Comparison of ENCODE assay signal across 11 cellular contexts in the genomic region with DNA sequence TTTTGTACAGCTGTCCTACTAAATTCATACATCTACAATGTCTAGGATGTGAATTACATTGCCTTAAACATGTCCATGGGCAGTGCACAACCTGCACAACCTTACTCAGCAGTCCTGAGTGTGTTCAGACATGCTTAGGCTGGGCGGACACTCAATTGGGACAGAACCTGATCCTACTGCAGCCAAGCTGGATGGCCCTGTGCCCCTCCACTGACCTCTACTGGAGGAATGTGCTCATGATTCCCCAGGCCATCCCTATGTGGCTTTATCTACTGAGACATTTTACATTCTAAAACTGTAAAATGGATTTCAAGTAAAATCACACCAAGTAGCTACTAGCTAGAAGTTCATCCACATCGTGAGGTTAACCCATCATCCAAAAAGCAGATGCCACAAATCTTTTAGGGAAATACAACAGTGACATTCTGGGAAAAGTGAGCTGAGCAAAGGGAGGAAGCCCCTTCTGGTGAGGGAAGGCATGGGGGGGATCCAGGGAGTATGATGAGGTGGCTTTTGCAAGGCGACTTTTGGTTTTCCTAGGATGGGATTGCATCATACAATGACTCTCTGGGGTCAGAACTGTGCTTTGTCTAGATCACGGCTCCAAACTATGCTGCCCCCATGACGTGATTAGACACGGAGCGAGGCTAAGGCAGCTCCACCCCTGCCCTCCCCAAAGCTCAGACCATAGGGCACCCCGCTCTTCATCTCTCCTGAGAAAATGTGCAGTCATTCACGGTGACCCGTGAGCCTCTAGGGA.
DNase-seq lines count a peak whose midpoint lies in the region; ATAC-seq and TF ChIP-seq lines count a peak whose summit lies in the region.
"Had no signal": no experiment of that assay in that cellular context is flagged by ENCODE, and none has a peak within 500 bp of the region (broad histone marks: within the 10 kb centered on the region; RNA-seq: fewer than 3 reads in every experiment).

No MANE protein-coding gene starts in this region.

- no peaks in the 10 kb centered on the region for H3K9me3 ChIP-seq in neuronal stem cell (replicated peaks in 1 of 2; ENCODE audit: control insufficient read depth in 2 of 2, insufficient read depth in 1 of 2, low read depth in 1 of 2, low read length in 2 of 2)
- no peaks in the 10 kb centered on the region for H3K9me3 ChIP-seq in tibial nerve
- H3K9me3 ChIP-seq: sigmoid colon had no signal

- DNase-seq in NCI-H1092 treated with DMSO at 0.1 percent for 48 hours (lab: John Stamatoyannopoulos, UW) (peak; percentile 2), NCI-H1092 (lab: John Stamatoyannopoulos, UW) (no peak), M059J (ENCODE audit: low read depth) (peak; percentile 24), dorsolateral prefrontal cortex (no peak), neuronal stem cell (ENCODE audit: low spot score) (no peak), tibial nerve (ENCODE audit: low spot score in 2 of 2) (no peak)
- DNase-seq: activated CD4-positive, alpha-beta T cell treated with anti-CD3 and anti-CD28 coated beads for 1 hour; NCI-H226; sigmoid colon had no signal

- H3K4me1 ChIP-seq in neuronal stem cell (ENCODE audit: control insufficient read depth in 2 of 2, insufficient read depth in 1 of 2, low read depth in 1 of 2, low read length in 2 of 2) (no peaks in the 10 kb centered on the region), tibial nerve (no peaks in the 10 kb centered on the region)
- H3K4me1 ChIP-seq: sigmoid colon had no signal

- H2BK120ac ChIP-seq in neuronal stem cell (ENCODE audit: low read depth, low read length): no peak overlapping the region

- TF ChIP-seq EP300 in tibial nerve (IDR thresholded peaks at IDR 0.05): no peak

- no peak overlapping the region for H3K4ac ChIP-seq in neuronal stem cell (ENCODE audit: low read length)

- no peak overlapping the region for H3K27ac ChIP-seq in dorsolateral prefrontal cortex
- H3K27ac ChIP-seq in neuronal stem cell (replicated peaks; ENCODE audit: low read length): no peak overlapping the region
- H3K27ac ChIP-seq in tibial nerve: no peak overlapping the region
- H3K27ac ChIP-seq: sigmoid colon had no signal

- no peak overlapping the region for H2AFZ ChIP-seq in neuronal stem cell (ENCODE audit: low read length)

- H3K79me1 ChIP-seq in neuronal stem cell (ENCODE audit: low read depth, low read length): no peaks in the 10 kb centered on the region

- peak in 31 of 56 donors; percentile 10 to 48 (median 30) for TF ChIP-seq CTCF in dorsolateral prefrontal cortex (IDR thresholded peaks at IDR 0.05 in 54 of 56, conservative IDR thresholded peaks at IDR 0.05 in 2 of 56; ENCODE audit: low read depth in 1 of 56, partially characterized antibody in 56 of 56)
- TF ChIP-seq CTCF in tibial nerve (IDR thresholded peaks at IDR 0.05): no peak

- no peak overlapping the region for H4K8ac ChIP-seq in neuronal stem cell (ENCODE audit: low read depth, low read length)

- peak overlapping the region; percentile 49 for H3K23ac ChIP-seq in neuronal stem cell (ENCODE audit: low read depth, low read length, poor library complexity)

- no CpG with 5 or more reads among the region's 10 CpGs for WGBS in neuronal stem cell (ENCODE audit: extremely low coverage in 2 of 2, insufficient read length in 2 of 2, insufficient replicate concordance in 1 of 2), 2 donors
- 45 to 48% methylated on average over 9 to 10 of the region's 10 CpGs for WGBS in tibial nerve, 2 donors

- H3K4me2 ChIP-seq in neuronal stem cell (ENCODE audit: insufficient read depth, low read length, poor library complexity, severe bottlenecking): no peak overlapping the region

- H3K4me3 ChIP-seq in dorsolateral prefrontal cortex (no peak overlapping the region), neuronal stem cell (ENCODE audit: low read length in 2 of 2) (no peak overlapping the region), tibial nerve (no peak overlapping the region)
- H3K4me3 ChIP-seq: sigmoid colon had no signal

- H3K14ac ChIP-seq in neuronal stem cell (ENCODE audit: low read length): no peak overlapping the region

- H2BK12ac ChIP-seq in neuronal stem cell (ENCODE audit: low read length): no peak overlapping the region

- H2AK5ac ChIP-seq in neuronal stem cell (ENCODE audit: low read depth, low read length): no peak overlapping the region

- H3K9ac ChIP-seq in neuronal stem cell (ENCODE audit: low read depth, low read length, poor library complexity): no peak overlapping the region

- intact Hi-C loops in dorsolateral prefrontal cortex (cut with DNase I): no loop called here

- H3K36me3 ChIP-seq in neuronal stem cell (replicated peaks in 1 of 2; ENCODE audit: control insufficient read depth in 2 of 2, insufficient read depth in 2 of 2, low read length in 2 of 2) (no peaks in the 10 kb centered on the region), tibial nerve (no peaks in the 10 kb centered on the region)
- H3K36me3 ChIP-seq: sigmoid colon had no signal

- H2BK5ac ChIP-seq in neuronal stem cell (ENCODE audit: low read length): no peak overlapping the region

- no peak overlapping the region for H4K91ac ChIP-seq in neuronal stem cell (ENCODE audit: low read depth, low read length, poor library complexity)

- no peak for TF ChIP-seq POLR2A in tibial nerve (IDR thresholded peaks at IDR 0.05)

- H3K27me3 ChIP-seq in dorsolateral prefrontal cortex (no peaks in the 10 kb centered on the region), neuronal stem cell (ENCODE audit: control insufficient read depth in 3 of 3, insufficient read depth in 3 of 3, low read depth in 1 of 3, low read length in 3 of 3) (no peaks in the 10 kb centered on the region), tibial nerve (no peaks in the 10 kb centered on the region)
- H3K27me3 ChIP-seq: sigmoid colon had no signal

- no peak overlapping the region for H2BK15ac ChIP-seq in neuronal stem cell (ENCODE audit: low read length)

- ATAC-seq in HG02884 (IDR thresholded peaks at IDR 0.05; ENCODE audit: unreplicated experiment): no peak
- no peak for ATAC-seq in GM21619 (IDR thresholded peaks at IDR 0.05; ENCODE audit: unreplicated experiment)

- no peak overlapping the region for H3K18ac ChIP-seq in neuronal stem cell (ENCODE audit: low read length)

Comparison
In these comparisons a context has a peak if more than half of its experiments do, and no peak if none do; other contexts are left out.
1. DNase-seq: peak in NCI-H1092 treated with DMSO at 0.1 percent for 48 hours (single experiment) and M059J (single experiment); none in NCI-H1092 (single experiment), dorsolateral prefrontal cortex (0 of 10), neuronal stem cell (single experiment) and tibial nerve (0 of 2).
2. CTCF ChIP-seq: peak in dorsolateral prefrontal cortex (31 of 56); none in tibial nerve (0 of 5).